ENCODE assay signal across 20 cellular contexts in the genomic region with DNA sequence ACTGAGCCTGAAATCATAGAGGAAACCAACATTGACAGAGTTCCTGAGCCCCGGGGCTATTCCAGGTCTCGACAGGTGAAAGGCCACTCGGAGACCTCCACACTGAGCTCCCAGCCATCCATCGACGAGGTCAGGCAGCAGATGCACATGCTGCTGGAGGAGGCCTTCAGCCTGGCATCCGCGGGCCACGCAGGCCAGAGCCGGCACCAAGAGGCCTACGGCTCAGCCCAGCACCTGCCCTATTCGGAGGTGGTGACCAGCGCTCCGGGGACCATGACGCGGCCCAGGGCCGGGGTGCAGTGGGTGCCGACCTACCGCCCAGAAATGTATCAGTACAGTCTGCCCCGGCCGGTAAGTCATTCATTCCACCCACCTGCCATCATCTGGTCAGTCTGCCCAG. TPM values are rescaled to one million over a fixed set of nuclear protein-coding genes. Genes with fewer than 3 reads are reported as not detected.
DNase-seq lines count a peak whose midpoint lies in the region; ATAC-seq and TF ChIP-seq lines count a peak whose summit lies in the region.
"Had no signal": no experiment of that assay in that cellular context is flagged by ENCODE, and none has a peak within 500 bp of the region (broad histone marks: within the 10 kb centered on the region; RNA-seq: fewer than 3 reads in every experiment).

No MANE protein-coding gene starts in this region.

- TF ChIP-seq RAD21 in IMR-90 (IDR thresholded peaks at IDR 0.05; ENCODE audit: low read length) = no peak

- CTCF ChIA-PET in IMR-90 (lab: Yijun Ruan, JAX) = no interaction called here

- H3K9me1 ChIP-seq in IMR-90 (ENCODE audit: insufficient read depth, low read length) = peaks cover 20% of the 10 kb centered on the region

- peak overlapping the region; percentile 75; the same call in 1 of the 2 replicates for H3K4ac ChIP-seq in IMR-90 (ENCODE audit: low read depth, low read length)

- H3K9me3 ChIP-seq in IMR-90 (ENCODE audit: control insufficient read depth, insufficient read depth, low read length) (no peaks in the 10 kb centered on the region), aorta (ENCODE audit: control insufficient read depth, low read length) (no peaks in the 10 kb centered on the region)
- H3K9me3 ChIP-seq: A549, BE2C had no signal

- H2BK20ac ChIP-seq in IMR-90 (ENCODE audit: low read depth, low read length) = peak overlapping the region; percentile 71

- H2AK5ac ChIP-seq in IMR-90 (ENCODE audit: low read depth, low read length) = peak overlapping the region; percentile 64; the same call in 1 of the 2 replicates

- no peak for TF ChIP-seq CTCF in IMR-90 (conservative IDR thresholded peaks at IDR 0.05; ENCODE audit: low read depth, low read length)

- H2BK120ac ChIP-seq in IMR-90 (ENCODE audit: low read depth, low read length) = peak overlapping the region; percentile 52; the same call in 1 of the 2 replicates

- peaks cover 6% of the 10 kb centered on the region for H3K27me3 Mint-ChIP-seq in activated naive CD8-positive, alpha-beta T cell treated with anti-CD3 and anti-CD28 coated beads, Interleukin-2, amount 50 U/mL, for 24 hours

- H3K27me3 ChIP-seq in IMR-90 (ENCODE audit: control insufficient read depth, insufficient read depth, low read length) (no peaks in the 10 kb centered on the region), aorta (ENCODE audit: control insufficient read depth in 1 of 2, insufficient read depth in 2 of 2, low read length in 1 of 2) (no peaks in the 10 kb centered on the region)
- H3K27me3 ChIP-seq: BE2C had no signal

- H3K4me2 ChIP-seq in IMR-90 (ENCODE audit: low read depth, low read length) = no peak overlapping the region
- H3K4me2 ChIP-seq: A549 had no signal

- dilution Hi-C loops in IMR-90 (cut with HindIII; ENCODE audit: low sequenced_read_pairs, unreplicated experiment) = no loop called here

- no peak overlapping the region for H3K27ac Mint-ChIP-seq in activated naive CD8-positive, alpha-beta T cell treated with anti-CD3 and anti-CD28 coated beads, Interleukin-2, amount 50 U/mL, for 24 hours
- H3K27ac Mint-ChIP-seq: CD4-positive, alpha-beta memory T cell; HFFc6; IgD-negative memory B cell had no signal

- H4K8ac ChIP-seq in IMR-90 (ENCODE audit: low read depth in 2 of 2, low read length in 2 of 2) = no peak overlapping the region

- no peak for TF ChIP-seq POLR2A in IMR-90 (IDR thresholded peaks at IDR 0.05; ENCODE audit: low read depth, low read length)

- no peaks in the 10 kb centered on the region for H3K4me1 Mint-ChIP-seq in activated naive CD8-positive, alpha-beta T cell treated with anti-CD3 and anti-CD28 coated beads, Interleukin-2, amount 50 U/mL, for 24 hours
- H3K4me1 Mint-ChIP-seq: CD4-positive, alpha-beta memory T cell; IgD-negative memory B cell had no signal

- H4K20me1 ChIP-seq in IMR-90 (ENCODE audit: insufficient read depth, low read length) = no peaks in the 10 kb centered on the region; the same call in 1 of the 2 replicates

- H3K27ac ChIP-seq in IMR-90 (ENCODE audit: insufficient read depth, low read length) = no peak overlapping the region
- no peak overlapping the region for H3K27ac ChIP-seq in aorta (ENCODE audit: low read depth in 1 of 2, low read length in 2 of 2)
- H3K27ac ChIP-seq: A549, C4-2B had no signal

- DNase-seq in IMR-90 (no peak), NCI-H146 treated with DMSO at 0.1 percent for 48 hours (lab: John Stamatoyannopoulos, UW; ENCODE audit: unreplicated experiment) (peak; percentile 92), NCI-H774 (lab: John Stamatoyannopoulos, UW) (peak; percentile 7), aorta (no peak)
- DNase-seq in activated naive CD8-positive, alpha-beta T cell treated with anti-CD3 and anti-CD28 coated beads, Interleukin-2, amount 50 U/mL, for 24 hours = no peak
- DNase-seq: BE2C; CD4-positive, alpha-beta memory T cell; DMS153; DMS79 treated with DMSO at 0.1 percent for 48 hours; EL; HCEC 1CT; HFFc6 had no signal

- BruUV-seq in IMR-90 (replicated peaks; lab: Mats Ljungman, UMichigan) = no TSS peak

- no peak overlapping the region for H3K4me3 Mint-ChIP-seq in activated naive CD8-positive, alpha-beta T cell treated with anti-CD3 and anti-CD28 coated beads, Interleukin-2, amount 50 U/mL, for 24 hours
- H3K4me3 Mint-ChIP-seq: CD4-positive, alpha-beta memory T cell; HFFc6; IgD-negative memory B cell had no signal

- H4K91ac ChIP-seq in IMR-90 (ENCODE audit: insufficient read depth, low read depth, low read length) = no peak overlapping the region

- H3K4me3 ChIP-seq in IMR-90 (ENCODE audit: insufficient read depth, low read depth, low read length) (no peak overlapping the region), aorta (ENCODE audit: low read length in 2 of 2) (no peak overlapping the region)
- H3K4me3 ChIP-seq: A549 had no signal

- H4K5ac ChIP-seq in IMR-90 (ENCODE audit: low read depth, low read length) = no peak overlapping the region

- H3K4me1 ChIP-seq in IMR-90 (ENCODE audit: control insufficient read depth, insufficient read depth, low read length) = peaks cover 4% of the 10 kb centered on the region
- no peaks in the 10 kb centered on the region for H3K4me1 ChIP-seq in aorta (ENCODE audit: control insufficient read depth in 1 of 2, insufficient read depth in 2 of 2, low read length in 2 of 2)
- H3K4me1 ChIP-seq: BE2C had no signal

- intact Hi-C loops in IMR-90 (cut with micrococcal nuclease) = no loop called here
- intact Hi-C loops in aorta (cut with DNase I) = no loop called here

- no peak overlapping the region for H3K18ac ChIP-seq in IMR-90 (ENCODE audit: low read depth, low read length)

- no peak for ATAC-seq in IMR-90 (ENCODE audit: low read depth)
- peak; percentile 29 for ATAC-seq in aorta (ENCODE audit: low FRiP score)
- ATAC-seq in GM21723 (IDR thresholded peaks at IDR 0.05; ENCODE audit: unreplicated experiment) = no peak
- ATAC-seq in activated naive CD8-positive, alpha-beta T cell treated with anti-CD3 and anti-CD28 coated beads, Interleukin-2, amount 50 U/mL, for 24 hours = no peak
- no peak for ATAC-seq in HG02623 (IDR thresholded peaks at IDR 0.05; ENCODE audit: unreplicated experiment)
- ATAC-seq: A549 had no signal

- no peak overlapping the region for H2BK5ac ChIP-seq in IMR-90 (ENCODE audit: low read depth, low read length, poor library complexity, severe bottlenecking)

- H3K36me3 ChIP-seq in IMR-90 (ENCODE audit: control insufficient read depth, insufficient read depth, low read length) (no peaks in the 10 kb centered on the region), aorta (ENCODE audit: control insufficient read depth in 1 of 2, insufficient read depth in 2 of 2, low read length in 1 of 2) (no peaks in the 10 kb centered on the region)
- H3K36me3 ChIP-seq: BE2C had no signal

- no peak overlapping the region for H3K23ac ChIP-seq in IMR-90 (ENCODE audit: low read depth, low read length)

- H3K56ac ChIP-seq in IMR-90 (ENCODE audit: extremely low read depth, insufficient read depth, low read length) = no peak overlapping the region

- 0 out of 4 replicates have a peak, but pooled peaks cover 0 to 3% of the 10 kb centered on the region in 2 experiments for H3K79me1 ChIP-seq in IMR-90 (ENCODE audit: low read depth in 1 of 2, low read length in 2 of 2)

- 96% methylated on average over 11 of the region's 20 CpGs; no CpG with 5 or more reads in 1 of the 2 experiments for WGBS in IMR-90 (ENCODE audit: extremely low coverage in 2 of 2, insufficient read length in 1 of 2), 2 experiments
- WGBS in aorta, 2 donors = 96 to 98% methylated on average over 20 of the region's 20 CpGs

- no peak overlapping the region for H2AFZ ChIP-seq in IMR-90 (replicated peaks; ENCODE audit: low read length, poor library complexity)

- POLR2A ChIA-PET in IMR-90 (lab: Charles Lee; ENCODE audit: unreplicated experiment) = no interaction called here

- no peak overlapping the region for H2AK9ac ChIP-seq in IMR-90 (replicated peaks; ENCODE audit: low read depth, low read length, poor library complexity)

- H2BK15ac ChIP-seq in IMR-90 (ENCODE audit: low read depth, low read length) = peak overlapping the region; percentile 63; the same call in 1 of the 3 replicates

- peak overlapping the region; percentile 20; the same call in 1 of the 2 replicates for H3K14ac ChIP-seq in IMR-90 (replicated peaks; ENCODE audit: low read depth, low read length)

- no peaks in the 10 kb centered on the region for H3K9me3 Mint-ChIP-seq in activated naive CD8-positive, alpha-beta T cell treated with anti-CD3 and anti-CD28 coated beads, Interleukin-2, amount 50 U/mL, for 24 hours
- H3K9me3 Mint-ChIP-seq: HFFc6, IgD-negative memory B cell had no signal

- in situ Hi-C loops in IMR-90 (cut with MboI; ENCODE audit: low sequenced_read_pairs) = no loop called here

- no peaks in the 10 kb centered on the region for H3K36me3 Mint-ChIP-seq in activated naive CD8-positive, alpha-beta T cell treated with anti-CD3 and anti-CD28 coated beads, Interleukin-2, amount 50 U/mL, for 24 hours (ENCODE audit: low read depth)
- H3K36me3 Mint-ChIP-seq: CD4-positive, alpha-beta memory T cell; IgD-negative memory B cell had no signal

- no peak overlapping the region for H3K9ac ChIP-seq in IMR-90 (ENCODE audit: low read depth, low read length)

TF ChIP-seq in IMR-90, 13 proteins besides CTCF, POLR2A, EP300 and RAD21 (continues in another document):
- no peak for TF ChIP-seq FOS (IDR thresholded peaks at IDR 0.05; ENCODE audit: low read depth, low read length)
- no peak for TF ChIP-seq NFE2L2 (IDR thresholded peaks at IDR 0.05; ENCODE audit: low read depth, low read length)
- TF ChIP-seq RCOR1 (IDR thresholded peaks at IDR 0.05; ENCODE audit: insufficient replicate concordance, low read length) = no peak
- TF ChIP-seq RFX5 (IDR thresholded peaks at IDR 0.05; ENCODE audit: low read depth, low read length) = no peak
- TF ChIP-seq CHD1 (IDR thresholded peaks at IDR 0.05; ENCODE audit: low read depth, low read length) = no peak
- TF ChIP-seq, protein P1, sequence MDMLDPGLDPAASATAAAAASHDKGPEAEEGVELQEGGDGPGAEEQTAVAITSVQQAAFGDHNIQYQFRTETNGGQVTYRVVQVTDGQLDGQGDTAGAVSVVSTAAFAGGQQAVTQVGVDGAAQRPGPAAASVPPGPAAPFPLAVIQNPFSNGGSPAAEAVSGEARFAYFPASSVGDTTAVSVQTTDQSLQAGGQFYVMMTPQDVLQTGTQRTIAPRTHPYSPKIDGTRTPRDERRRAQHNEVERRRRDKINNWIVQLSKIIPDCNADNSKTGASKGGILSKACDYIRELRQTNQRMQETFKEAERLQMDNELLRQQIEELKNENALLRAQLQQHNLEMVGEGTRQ (IDR thresholded peaks at IDR 0.05; ENCODE audit: low read depth, low read length) = no peak
- TF ChIP-seq MAFK (IDR thresholded peaks at IDR 0.05; ENCODE audit: low read depth, low read length) = no peak
- TF ChIP-seq MXI1 (IDR thresholded peaks at IDR 0.05; ENCODE audit: borderline replicate concordance, low read depth, low read length) = no peak
- TF ChIP-seq CEBPB (IDR thresholded peaks at IDR 0.05; ENCODE audit: low read depth, low read length) = no peak

RNA-seq across cellular contexts. Expression of a gene that starts 54.9 kb away (rescaled TPM):
- total RNA-seq in IMR-90 (2012; rRNA removed) (not detected in 2 replicates), aorta (under 1 TPM in 1 of 2 donors, not detected in 1; 0.97 TPM)
- polyA plus RNA-seq in IMR-90 (2012; rRNA removed) (0.10 TPM in 1 of 2 replicates, not detected in the other), aorta (not detected)
- 0.27 TPM in 1 of 2 replicates, not detected in the other for polyA plus RNA-seq in IMR-90 (2012; cell fraction: cytosol; rRNA removed)
- polyA plus RNA-seq in IMR-90 (2012; cell fraction: nucleus; rRNA removed; ENCODE audit: low replicate concordance) = 0.11 and 0.21 TPM in 2 replicates
- total RNA-seq: H4, HT-29 had no signal
- polyA plus RNA-seq: AG04450; CD4-positive, alpha-beta memory T cell; IgD-negative memory B cell had no signal

Comparison
In these comparisons a context has a peak if more than half of its experiments do, and no peak if none do; other contexts are left out.
1. DNase-seq: peak in NCI-H146 treated with DMSO at 0.1 percent for 48 hours (single experiment) and NCI-H774 (single experiment); none in IMR-90 (single experiment), aorta (0 of 2) and activated naive CD8-positive, alpha-beta T cell treated with anti-CD3 and anti-CD28 coated beads, Interleukin-2, amount 50 U/mL, for 24 hours (single experiment).